In the genomic region with DNA sequence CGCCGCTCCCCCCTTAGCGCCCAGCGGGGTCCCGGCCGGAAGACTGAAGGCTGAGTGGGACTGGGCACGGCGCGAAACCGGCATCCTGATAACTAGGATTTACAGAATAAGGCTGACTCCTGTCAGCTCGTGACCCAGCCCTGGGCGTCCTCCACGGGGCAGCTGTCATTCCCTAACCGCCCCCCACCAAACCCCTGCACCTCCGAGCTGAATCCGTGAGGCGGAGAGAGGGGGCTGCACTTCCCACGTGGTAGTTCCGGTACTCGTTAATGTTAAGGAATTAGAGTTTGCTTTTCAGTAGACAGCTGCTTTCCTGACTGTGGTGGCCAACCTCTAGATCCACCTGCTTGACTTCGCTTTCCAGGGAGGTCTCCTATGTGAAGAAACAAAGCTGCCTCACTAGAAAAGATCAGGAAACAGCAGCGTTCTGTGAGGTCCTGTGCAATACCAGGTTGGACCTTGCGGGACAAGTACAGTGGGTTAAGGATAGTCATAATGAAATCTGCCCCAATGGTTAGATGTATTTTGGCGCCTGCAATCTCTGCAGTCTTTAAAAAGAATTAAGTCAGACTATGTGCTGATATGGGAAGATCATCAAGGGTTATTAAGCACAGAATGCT, we compare ENCODE assay signal across 1 cellular context.
TF ChIP-seq lines count a peak whose summit lies in the region.

No MANE protein-coding gene starts in this region.

TF ChIP-seq in HepG2, 621 proteins besides CTCF, POLR2A, EP300 and RAD21 (continued from another document and continues in another):
- TF ChIP-seq, protein P1, sequence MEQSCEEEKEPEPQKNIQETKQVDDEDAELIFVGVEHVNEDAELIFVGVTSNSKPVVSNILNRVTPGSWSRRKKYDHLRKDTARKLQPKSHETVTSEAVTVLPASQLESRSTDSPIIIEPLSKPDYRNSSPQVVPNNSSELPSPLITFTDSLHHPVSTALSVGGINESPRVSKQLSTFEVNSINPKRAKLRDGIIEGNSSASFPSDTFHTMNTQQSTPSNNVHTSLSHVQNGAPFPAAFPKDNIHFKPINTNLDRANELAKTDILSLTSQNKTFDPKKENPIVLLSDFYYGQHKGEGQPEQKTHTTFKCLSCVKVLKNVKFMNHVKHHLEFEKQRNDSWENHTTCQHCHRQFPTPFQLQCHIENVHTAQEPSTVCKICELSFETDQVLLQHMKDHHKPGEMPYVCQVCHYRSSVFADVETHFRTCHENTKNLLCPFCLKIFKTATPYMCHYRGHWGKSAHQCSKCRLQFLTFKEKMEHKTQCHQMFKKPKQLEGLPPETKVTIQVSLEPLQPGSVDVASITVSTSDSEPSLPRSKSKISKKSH (CRISPR knock-in tag; IDR thresholded peaks at IDR 0.05; ENCODE audit: borderline replicate concordance) = peak; percentile 73; the same call in 1 of the 2 replicates
- TF ChIP-seq ZNF20 (CRISPR knock-in tag; IDR thresholded peaks at IDR 0.05) = no peak
- TF ChIP-seq FOXK2 (IDR thresholded peaks at IDR 0.05) = no peak
- TF ChIP-seq ZNF710 (CRISPR knock-in tag; IDR thresholded peaks at IDR 0.05; ENCODE audit: borderline replicate concordance) = peak; percentile 12; the same call in 1 of the 2 replicates
- TF ChIP-seq AHR (CRISPR knock-in tag; IDR thresholded peaks at IDR 0.05) = no peak
- no peak for TF ChIP-seq ZNF441 (CRISPR knock-in tag; IDR thresholded peaks at IDR 0.05; ENCODE audit: borderline replicate concordance)
- TF ChIP-seq ZNF816 (CRISPR knock-in tag; IDR thresholded peaks at IDR 0.05; ENCODE audit: borderline replicate concordance) = no peak
- no peak for TF ChIP-seq YEATS2 (CRISPR knock-in tag; IDR thresholded peaks at IDR 0.05; ENCODE audit: borderline replicate concordance)
- TF ChIP-seq TBL1XR1 (IDR thresholded peaks at IDR 0.05; ENCODE audit: borderline replicate concordance, low read length, partially characterized antibody) = no peak
- no peak; the same call in 1 of the 2 replicates for TF ChIP-seq ZNF160 (CRISPR knock-in tag; IDR thresholded peaks at IDR 0.05)
- peak; percentile 47; the same call in 1 of the 2 replicates for TF ChIP-seq CENPT (CRISPR knock-in tag; IDR thresholded peaks at IDR 0.05; ENCODE audit: low read depth)
- TF ChIP-seq, protein P2, sequence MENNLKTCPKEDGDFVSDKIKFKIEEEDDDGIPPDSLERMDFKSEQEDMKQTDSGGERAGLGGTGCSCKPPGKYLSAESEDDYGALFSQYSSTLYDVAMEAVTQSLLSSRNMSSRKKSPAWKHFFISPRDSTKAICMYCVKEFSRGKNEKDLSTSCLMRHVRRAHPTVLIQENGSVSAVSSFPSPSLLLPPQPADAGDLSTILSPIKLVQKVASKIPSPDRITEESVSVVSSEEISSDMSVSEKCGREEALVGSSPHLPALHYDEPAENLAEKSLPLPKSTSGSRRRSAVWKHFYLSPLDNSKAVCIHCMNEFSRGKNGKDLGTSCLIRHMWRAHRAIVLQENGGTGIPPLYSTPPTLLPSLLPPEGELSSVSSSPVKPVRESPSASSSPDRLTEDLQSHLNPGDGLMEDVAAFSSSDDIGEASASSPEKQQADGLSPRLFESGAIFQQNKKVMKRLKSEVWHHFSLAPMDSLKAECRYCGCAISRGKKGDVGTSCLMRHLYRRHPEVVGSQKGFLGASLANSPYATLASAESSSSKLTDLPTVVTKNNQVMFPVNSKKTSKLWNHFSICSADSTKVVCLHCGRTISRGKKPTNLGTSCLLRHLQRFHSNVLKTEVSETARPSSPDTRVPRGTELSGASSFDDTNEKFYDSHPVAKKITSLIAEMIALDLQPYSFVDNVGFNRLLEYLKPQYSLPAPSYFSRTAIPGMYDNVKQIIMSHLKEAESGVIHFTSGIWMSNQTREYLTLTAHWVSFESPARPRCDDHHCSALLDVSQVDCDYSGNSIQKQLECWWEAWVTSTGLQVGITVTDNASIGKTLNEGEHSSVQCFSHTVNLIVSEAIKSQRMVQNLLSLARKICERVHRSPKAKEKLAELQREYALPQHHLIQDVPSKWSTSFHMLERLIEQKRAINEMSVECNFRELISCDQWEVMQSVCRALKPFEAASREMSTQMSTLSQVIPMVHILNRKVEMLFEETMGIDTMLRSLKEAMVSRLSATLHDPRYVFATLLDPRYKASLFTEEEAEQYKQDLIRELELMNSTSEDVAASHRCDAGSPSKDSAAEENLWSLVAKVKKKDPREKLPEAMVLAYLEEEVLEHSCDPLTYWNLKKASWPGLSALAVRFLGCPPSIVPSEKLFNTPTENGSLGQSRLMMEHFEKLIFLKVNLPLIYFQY (CRISPR knock-in tag; IDR thresholded peaks at IDR 0.05; ENCODE audit: borderline replicate concordance) = peak; percentile 20; the same call in 1 of the 2 replicates
- 0 out of 2 replicates have a peak, but pooled peaks have one; percentile 12 for TF ChIP-seq ZNF772 (CRISPR knock-in tag; IDR thresholded peaks at IDR 0.05)
- no peak for TF ChIP-seq ZNF563 (CRISPR knock-in tag; IDR thresholded peaks at IDR 0.05)
- no peak for TF ChIP-seq ZNF615 (CRISPR knock-in tag; IDR thresholded peaks at IDR 0.05; ENCODE audit: borderline replicate concordance)
- TF ChIP-seq ZNF296 (CRISPR knock-in tag; conservative IDR thresholded peaks at IDR 0.05) = no peak
- no peak for TF ChIP-seq CCDC6 (CRISPR knock-in tag; IDR thresholded peaks at IDR 0.05)
- TF ChIP-seq, protein P3, sequence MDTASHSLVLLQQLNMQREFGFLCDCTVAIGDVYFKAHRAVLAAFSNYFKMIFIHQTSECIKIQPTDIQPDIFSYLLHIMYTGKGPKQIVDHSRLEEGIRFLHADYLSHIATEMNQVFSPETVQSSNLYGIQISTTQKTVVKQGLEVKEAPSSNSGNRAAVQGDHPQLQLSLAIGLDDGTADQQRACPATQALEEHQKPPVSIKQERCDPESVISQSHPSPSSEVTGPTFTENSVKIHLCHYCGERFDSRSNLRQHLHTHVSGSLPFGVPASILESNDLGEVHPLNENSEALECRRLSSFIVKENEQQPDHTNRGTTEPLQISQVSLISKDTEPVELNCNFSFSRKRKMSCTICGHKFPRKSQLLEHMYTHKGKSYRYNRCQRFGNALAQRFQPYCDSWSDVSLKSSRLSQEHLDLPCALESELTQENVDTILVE (CRISPR knock-in tag; IDR thresholded peaks at IDR 0.05) = no peak
- 0 out of 2 replicates have a peak, but pooled peaks have one; percentile 3 for TF ChIP-seq ZNF253 (CRISPR knock-in tag; IDR thresholded peaks at IDR 0.05; ENCODE audit: borderline replicate concordance)
- TF ChIP-seq TCF7L2 (IDR thresholded peaks at IDR 0.05; ENCODE audit: low read depth, low read length) = no peak
- TF ChIP-seq ZNF382 (CRISPR knock-in tag; IDR thresholded peaks at IDR 0.05; ENCODE audit: borderline replicate concordance) = no peak
- TF ChIP-seq, protein P4, sequence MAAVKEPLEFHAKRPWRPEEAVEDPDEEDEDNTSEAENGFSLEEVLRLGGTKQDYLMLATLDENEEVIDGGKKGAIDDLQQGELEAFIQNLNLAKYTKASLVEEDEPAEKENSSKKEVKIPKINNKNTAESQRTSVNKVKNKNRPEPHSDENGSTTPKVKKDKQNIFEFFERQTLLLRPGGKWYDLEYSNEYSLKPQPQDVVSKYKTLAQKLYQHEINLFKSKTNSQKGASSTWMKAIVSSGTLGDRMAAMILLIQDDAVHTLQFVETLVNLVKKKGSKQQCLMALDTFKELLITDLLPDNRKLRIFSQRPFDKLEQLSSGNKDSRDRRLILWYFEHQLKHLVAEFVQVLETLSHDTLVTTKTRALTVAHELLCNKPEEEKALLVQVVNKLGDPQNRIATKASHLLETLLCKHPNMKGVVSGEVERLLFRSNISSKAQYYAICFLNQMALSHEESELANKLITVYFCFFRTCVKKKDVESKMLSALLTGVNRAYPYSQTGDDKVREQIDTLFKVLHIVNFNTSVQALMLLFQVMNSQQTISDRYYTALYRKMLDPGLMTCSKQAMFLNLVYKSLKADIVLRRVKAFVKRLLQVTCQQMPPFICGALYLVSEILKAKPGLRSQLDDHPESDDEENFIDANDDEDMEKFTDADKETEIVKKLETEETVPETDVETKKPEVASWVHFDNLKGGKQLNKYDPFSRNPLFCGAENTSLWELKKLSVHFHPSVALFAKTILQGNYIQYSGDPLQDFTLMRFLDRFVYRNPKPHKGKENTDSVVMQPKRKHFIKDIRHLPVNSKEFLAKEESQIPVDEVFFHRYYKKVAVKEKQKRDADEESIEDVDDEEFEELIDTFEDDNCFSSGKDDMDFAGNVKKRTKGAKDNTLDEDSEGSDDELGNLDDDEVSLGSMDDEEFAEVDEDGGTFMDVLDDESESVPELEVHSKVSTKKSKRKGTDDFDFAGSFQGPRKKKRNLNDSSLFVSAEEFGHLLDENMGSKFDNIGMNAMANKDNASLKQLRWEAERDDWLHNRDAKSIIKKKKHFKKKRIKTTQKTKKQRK (IDR thresholded peaks at IDR 0.05; ENCODE audit: low read length) = no peak
- no peak for TF ChIP-seq SMARCC2 (IDR thresholded peaks at IDR 0.05)
- TF ChIP-seq TAF15 (IDR thresholded peaks at IDR 0.05; ENCODE audit: low read depth, low read length, poor library complexity, severe bottlenecking) = no peak
- TF ChIP-seq DNMT1 (CRISPR knock-in tag; IDR thresholded peaks at IDR 0.05) = 0 out of 2 replicates have a peak, but pooled peaks have one; percentile 34
- 0 out of 2 replicates have a peak, but pooled peaks have one; percentile 11 for TF ChIP-seq TOE1 (CRISPR knock-in tag; IDR thresholded peaks at IDR 0.05)
- no peak for TF ChIP-seq KDM5A (IDR thresholded peaks at IDR 0.05; ENCODE audit: borderline replicate concordance, low read length)
- TF ChIP-seq E2F5 (CRISPR knock-in tag; conservative IDR thresholded peaks at IDR 0.05) = no peak
- TF ChIP-seq ZSCAN31 (CRISPR knock-in tag; IDR thresholded peaks at IDR 0.05; ENCODE audit: low read depth) = no peak; the same call in 1 of the 2 replicates
- no peak for TF ChIP-seq ZFP41 (CRISPR knock-in tag; IDR thresholded peaks at IDR 0.05; ENCODE audit: borderline replicate concordance)
- no peak for TF ChIP-seq TGIF2 (CRISPR knock-in tag; IDR thresholded peaks at IDR 0.05)
- TF ChIP-seq, protein P5, sequence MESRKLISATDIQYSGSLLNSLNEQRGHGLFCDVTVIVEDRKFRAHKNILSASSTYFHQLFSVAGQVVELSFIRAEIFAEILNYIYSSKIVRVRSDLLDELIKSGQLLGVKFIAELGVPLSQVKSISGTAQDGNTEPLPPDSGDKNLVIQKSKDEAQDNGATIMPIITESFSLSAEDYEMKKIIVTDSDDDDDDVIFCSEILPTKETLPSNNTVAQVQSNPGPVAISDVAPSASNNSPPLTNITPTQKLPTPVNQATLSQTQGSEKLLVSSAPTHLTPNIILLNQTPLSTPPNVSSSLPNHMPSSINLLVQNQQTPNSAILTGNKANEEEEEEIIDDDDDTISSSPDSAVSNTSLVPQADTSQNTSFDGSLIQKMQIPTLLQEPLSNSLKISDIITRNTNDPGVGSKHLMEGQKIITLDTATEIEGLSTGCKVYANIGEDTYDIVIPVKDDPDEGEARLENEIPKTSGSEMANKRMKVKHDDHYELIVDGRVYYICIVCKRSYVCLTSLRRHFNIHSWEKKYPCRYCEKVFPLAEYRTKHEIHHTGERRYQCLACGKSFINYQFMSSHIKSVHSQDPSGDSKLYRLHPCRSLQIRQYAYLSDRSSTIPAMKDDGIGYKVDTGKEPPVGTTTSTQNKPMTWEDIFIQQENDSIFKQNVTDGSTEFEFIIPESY (CRISPR knock-in tag; IDR thresholded peaks at IDR 0.05) = no peak
- no peak for TF ChIP-seq ZUFSP (CRISPR knock-in tag; IDR thresholded peaks at IDR 0.05; ENCODE audit: borderline replicate concordance)
- TF ChIP-seq BORCS8-MEF2B (CRISPR knock-in tag; IDR thresholded peaks at IDR 0.05) = no peak; the same call in 1 of the 2 replicates
- TF ChIP-seq, protein P6, sequence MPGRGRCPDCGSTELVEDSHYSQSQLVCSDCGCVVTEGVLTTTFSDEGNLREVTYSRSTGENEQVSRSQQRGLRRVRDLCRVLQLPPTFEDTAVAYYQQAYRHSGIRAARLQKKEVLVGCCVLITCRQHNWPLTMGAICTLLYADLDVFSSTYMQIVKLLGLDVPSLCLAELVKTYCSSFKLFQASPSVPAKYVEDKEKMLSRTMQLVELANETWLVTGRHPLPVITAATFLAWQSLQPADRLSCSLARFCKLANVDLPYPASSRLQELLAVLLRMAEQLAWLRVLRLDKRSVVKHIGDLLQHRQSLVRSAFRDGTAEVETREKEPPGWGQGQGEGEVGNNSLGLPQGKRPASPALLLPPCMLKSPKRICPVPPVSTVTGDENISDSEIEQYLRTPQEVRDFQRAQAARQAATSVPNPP (CRISPR knock-in tag; IDR thresholded peaks at IDR 0.05) = no peak
- TF ChIP-seq ISX (CRISPR knock-in tag; conservative IDR thresholded peaks at IDR 0.05) = 0 out of 2 replicates have a peak, but pooled peaks have one; percentile 68
- no peak for TF ChIP-seq PAWR (CRISPR knock-in tag; IDR thresholded peaks at IDR 0.05; ENCODE audit: borderline replicate concordance)
- TF ChIP-seq ZNF577 (CRISPR knock-in tag; IDR thresholded peaks at IDR 0.05; ENCODE audit: borderline replicate concordance, low read depth) = no peak
